ENCODE assay signal across 13 cellular contexts in genomic region chr12:108526482-108527234, GRCh38. TPM values are rescaled to one million over a fixed set of nuclear protein-coding genes. Genes with fewer than 3 reads are reported as not detected.
DNase-seq lines count a peak whose midpoint lies in the region; ATAC-seq and TF ChIP-seq lines count a peak whose summit lies in the region.
"Had no signal": no experiment of that assay in that cellular context is flagged by ENCODE, and none has a peak within 500 bp of the region (broad histone marks: within the 10 kb centered on the region; RNA-seq: fewer than 3 reads in every experiment).

No MANE protein-coding gene starts in this region.

- H3K79me2 ChIP-seq in SK-N-SH (ENCODE audit: insufficient read depth) (no peaks in the 10 kb centered on the region), neural progenitor cell (ENCODE audit: low read depth) (peaks cover 34% of the 10 kb centered on the region)

- DNase-seq in SK-N-SH (no peak), LHCN-M2 (ENCODE audit: low read depth) (peak; percentile 34), neural progenitor cell (ENCODE audit: low spot score) (peak; percentile 91), NCI-H146 (lab: John Stamatoyannopoulos, UW) (no peak), middle frontal gyrus (ENCODE audit: extremely low spot score, low spot score) (no peak)
- DNase-seq in activated CD4-positive, CD25-positive, alpha-beta regulatory T cell (lab: John Stamatoyannopoulos, UW) = no peak
- DNase-seq: activated CD4-positive, alpha-beta T cell treated with anti-CD3 and anti-CD28 coated beads for 1 hour; amniotic stem cell; NCI-H2081 treated with DMSO at 0.1 percent for 48 hours; stimulated activated naive CD4-positive, alpha-beta T cell treated with Interleukin-2 at 50 U/mL for 16 hours had no signal

- H3F3A ChIP-seq in SK-N-SH (replicated peaks; ENCODE audit: insufficient read depth) = peaks cover 15% of the 10 kb centered on the region
- peaks cover 50% of the 10 kb centered on the region for H3F3A ChIP-seq in neural progenitor cell (ENCODE audit: low read depth)

- peak; percentile 61 for ATAC-seq in SK-N-SH treated with all-trans-retinoic acid at 6 μM for 48 hours

- peaks cover 0 to 6% of the 10 kb centered on the region in 2 experiments; a peak in 1 of 4 replicates for H3K4me1 ChIP-seq in SK-N-SH (ENCODE audit: control insufficient read depth in 1 of 2, insufficient read depth in 2 of 2, low read depth in 1 of 2, low read length in 1 of 2)
- H3K4me1 ChIP-seq in neural progenitor cell = peaks cover 38% of the 10 kb centered on the region

- H3K4me3 Mint-ChIP-seq in brain (peak overlapping the region in 1 of 5 experiments; percentile 20), neural progenitor cell (peak overlapping the region; percentile 56)

- TF ChIP-seq RAD21 in SK-N-SH (IDR thresholded peaks at IDR 0.05; ENCODE audit: low read length) = no peak

- 86% methylated on average over 8 of the region's 11 CpGs for WGBS in SK-N-SH (ENCODE audit: low lambda C conversion rate)

- H3K36me3 Mint-ChIP-seq in brain (peaks cover 88% of the 10 kb centered on the region), neural progenitor cell (peaks cover 57% of the 10 kb centered on the region)

- H3K36me3 ChIP-seq in SK-N-SH (replicated peaks in 1 of 2; ENCODE audit: control insufficient read depth in 1 of 2, insufficient read depth in 2 of 2, low read length in 1 of 2) = peaks cover 53 to 87% of the 10 kb centered on the region in 2 experiments
- peaks cover 9% of the 10 kb centered on the region for H3K36me3 ChIP-seq in neural progenitor cell

- H3K4me2 ChIP-seq in SK-N-SH (no peak overlapping the region), neural progenitor cell (peak overlapping the region; percentile 62)

- H3K4me1 Mint-ChIP-seq in brain = peaks cover 9% of the 10 kb centered on the region
- H3K4me1 Mint-ChIP-seq in neural progenitor cell = peaks cover 36% of the 10 kb centered on the region

- H3K4me3 ChIP-seq in SK-N-SH (ENCODE audit: low read depth in 2 of 2, low read length in 1 of 2) (no peak overlapping the region), neural progenitor cell (peak overlapping the region; percentile 3)

- H3K9me2 ChIP-seq in SK-N-SH = no peaks in the 10 kb centered on the region

- H4K20me1 ChIP-seq in SK-N-SH (ENCODE audit: insufficient read depth) (peaks cover 9% of the 10 kb centered on the region; the same call in 1 of the 2 replicates), neural progenitor cell (ENCODE audit: low read depth) (peaks cover 47% of the 10 kb centered on the region)

- no peaks in the 10 kb centered on the region for H3K9me3 Mint-ChIP-seq in brain
- no peaks in the 10 kb centered on the region for H3K9me3 Mint-ChIP-seq in neural progenitor cell

- no peak overlapping the region for H3K9ac ChIP-seq in SK-N-SH
- no peak overlapping the region for H3K9ac ChIP-seq in neural progenitor cell

- H3K9me3 ChIP-seq in SK-N-SH (no peaks in the 10 kb centered on the region), neural progenitor cell (ENCODE audit: low read depth) (no peaks in the 10 kb centered on the region)

- H3K27ac Mint-ChIP-seq in brain (peak overlapping the region in 3 of 5 experiments; percentile 2 to 87 (median 49)), neural progenitor cell (peak overlapping the region; percentile 85)

- no peak for TF ChIP-seq EP300 in SK-N-SH (IDR thresholded peaks at IDR 0.05; ENCODE audit: borderline replicate concordance in 1 of 2, low read depth in 1 of 2, low read length in 1 of 2)

- no peaks in the 10 kb centered on the region for H3K27me3 ChIP-seq in SK-N-SH (ENCODE audit: insufficient read depth)
- H3K27me3 ChIP-seq in neural progenitor cell = no peaks in the 10 kb centered on the region

- H3K27ac ChIP-seq in SK-N-SH (ENCODE audit: low read depth in 2 of 2, low read length in 1 of 2) (peak overlapping the region in 1 of 2 experiments; percentile 11; a peak in 1 of 4 replicates), neural progenitor cell (peak overlapping the region; percentile 95)
- H3K27ac ChIP-seq: 22Rv1 had no signal

- H2AFZ ChIP-seq in SK-N-SH (ENCODE audit: low read depth) (no peak overlapping the region), neural progenitor cell (replicated peaks) (no peak overlapping the region)

- TF ChIP-seq CTCF in SK-N-SH (IDR thresholded peaks at IDR 0.05) = no peak; the same call in 1 of the 2 replicates
- peak in 1 of 2 experiments; percentile 16 for TF ChIP-seq CTCF in brain (conservative IDR thresholded peaks at IDR 0.05)
- TF ChIP-seq CTCF in neural progenitor cell (IDR thresholded peaks at IDR 0.05) = peak; percentile 46

- POLR2A ChIA-PET in SK-N-SH (lab: Yijun Ruan, JAX) = no interaction called here

- CTCF ChIA-PET in SK-N-SH (lab: Yijun Ruan, JAX) = interaction anchor here (1.2 to 2.7 kb wide), 6 partner anchors 10 to 537 kb away, joined by 3 to 9 read pairs (median 4); no protein-coding TSS in a partner anchor

- no peaks in the 10 kb centered on the region for H3K27me3 Mint-ChIP-seq in brain
- H3K27me3 Mint-ChIP-seq in neural progenitor cell (ENCODE audit: insufficient read depth, low read depth) = peaks cover 7% of the 10 kb centered on the region

TF ChIP-seq in SK-N-SH treated with all-trans-retinoic acid at 6 μM for 48 hours, 23 proteins besides CTCF, POLR2A, EP300 and RAD21:
- no peak for TF ChIP-seq TOX (CRISPR knock-in tag; IDR thresholded peaks at IDR 0.05; ENCODE audit: borderline replicate concordance)
- no peak for TF ChIP-seq BACH2 (CRISPR knock-in tag; IDR thresholded peaks at IDR 0.05; ENCODE audit: borderline replicate concordance)

TF ChIP-seq in SK-N-SH, 30 proteins besides CTCF, POLR2A, EP300 and RAD21:
- TF ChIP-seq MXI1 (IDR thresholded peaks at IDR 0.05; ENCODE audit: low read depth, low read length) = no peak
- TF ChIP-seq NFIC (IDR thresholded peaks at IDR 0.05; ENCODE audit: borderline replicate concordance) = no peak
- TF ChIP-seq MAX (IDR thresholded peaks at IDR 0.05; ENCODE audit: low read depth) = no peak
- no peak for TF ChIP-seq FOSL2 (IDR thresholded peaks at IDR 0.05; ENCODE audit: borderline replicate concordance, low read depth)
- TF ChIP-seq GATA2 (CRISPR knock-in tag; IDR thresholded peaks at IDR 0.05) = no peak
- TF ChIP-seq JUND (IDR thresholded peaks at IDR 0.05) = no peak
- no peak for TF ChIP-seq MEF2A (IDR thresholded peaks at IDR 0.05; ENCODE audit: borderline replicate concordance, low read depth)
- no peak for TF ChIP-seq POLR2AphosphoS5 (IDR thresholded peaks at IDR 0.05; ENCODE audit: low read depth, low read length)
- TF ChIP-seq, protein P1, sequence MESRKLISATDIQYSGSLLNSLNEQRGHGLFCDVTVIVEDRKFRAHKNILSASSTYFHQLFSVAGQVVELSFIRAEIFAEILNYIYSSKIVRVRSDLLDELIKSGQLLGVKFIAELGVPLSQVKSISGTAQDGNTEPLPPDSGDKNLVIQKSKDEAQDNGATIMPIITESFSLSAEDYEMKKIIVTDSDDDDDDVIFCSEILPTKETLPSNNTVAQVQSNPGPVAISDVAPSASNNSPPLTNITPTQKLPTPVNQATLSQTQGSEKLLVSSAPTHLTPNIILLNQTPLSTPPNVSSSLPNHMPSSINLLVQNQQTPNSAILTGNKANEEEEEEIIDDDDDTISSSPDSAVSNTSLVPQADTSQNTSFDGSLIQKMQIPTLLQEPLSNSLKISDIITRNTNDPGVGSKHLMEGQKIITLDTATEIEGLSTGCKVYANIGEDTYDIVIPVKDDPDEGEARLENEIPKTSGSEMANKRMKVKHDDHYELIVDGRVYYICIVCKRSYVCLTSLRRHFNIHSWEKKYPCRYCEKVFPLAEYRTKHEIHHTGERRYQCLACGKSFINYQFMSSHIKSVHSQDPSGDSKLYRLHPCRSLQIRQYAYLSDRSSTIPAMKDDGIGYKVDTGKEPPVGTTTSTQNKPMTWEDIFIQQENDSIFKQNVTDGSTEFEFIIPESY (IDR thresholded peaks at IDR 0.05; ENCODE audit: borderline replicate concordance, low read depth) = no peak
- no peak for TF ChIP-seq TEAD4 (IDR thresholded peaks at IDR 0.05; ENCODE audit: borderline replicate concordance, insufficient read depth)
- TF ChIP-seq YY1 (IDR thresholded peaks at IDR 0.05; ENCODE audit: low read depth) = no peak
- TF ChIP-seq SIN3A (IDR thresholded peaks at IDR 0.05; ENCODE audit: borderline replicate concordance, low read depth, low read length) = no peak
TF ChIP-seq in SK-N-SH: peak in this region for 0.

RNA-seq across cellular contexts. Expression of gene FICD, which starts 11.6 kb away (rescaled TPM):
- polyA plus RNA-seq in SK-N-SH (2012; rRNA removed) = 1.0 and 1.2 TPM in 2 replicates
- polyA plus RNA-seq in SK-N-SH (2012; cell fraction: cytosol; rRNA removed) = 1.2 and 1.4 TPM in 2 replicates
- polyA plus RNA-seq in SK-N-SH (2012; cell fraction: nucleus; rRNA removed) = 1.3 and 1.8 TPM in 2 replicates
- total RNA-seq in LHCN-M2 (2014; rRNA removed) = 7.0 and 7.9 TPM in 2 replicates
- 5.4 TPM for polyA plus RNA-seq in LHCN-M2 (2012)
- 3.2 TPM for polyA plus RNA-seq in brain (ENCODE audit: insufficient read depth, low read depth, low replicate concordance)
- total RNA-seq in neural progenitor cell (ENCODE audit: low replicate concordance) = 5.4 and 7.1 TPM in 2 replicates

RNA-seq across cellular contexts. Expression of gene SART3, which starts 34.3 kb away (rescaled TPM):
- 23.4 and 28.9 TPM in 2 replicates for polyA plus RNA-seq in SK-N-SH (2012; rRNA removed)
- 25.3 and 27.8 TPM in 2 replicates for polyA plus RNA-seq in SK-N-SH (2012; cell fraction: cytosol; rRNA removed)
- 61.7 and 64.4 TPM in 2 replicates for polyA plus RNA-seq in SK-N-SH (2012; cell fraction: nucleus; rRNA removed)
- total RNA-seq in LHCN-M2 (2014; rRNA removed) = 52.6 and 57.4 TPM in 2 replicates
- polyA plus RNA-seq in LHCN-M2 (2012) = 24.5 TPM
- 36.6 TPM for polyA plus RNA-seq in brain (ENCODE audit: insufficient read depth, low read depth, low replicate concordance)
- total RNA-seq in neural progenitor cell (ENCODE audit: low replicate concordance) = 79.0 and 116 TPM in 2 replicates

RNA-seq across cellular contexts. Expression of gene ISCU, which starts 35.7 kb away (rescaled TPM):
- polyA plus RNA-seq in SK-N-SH (2012; rRNA removed) = 165 and 166 TPM in 2 replicates
- 165 and 208 TPM in 2 replicates for polyA plus RNA-seq in SK-N-SH (2012; cell fraction: cytosol; rRNA removed)
- 180 and 206 TPM in 2 replicates for polyA plus RNA-seq in SK-N-SH (2012; cell fraction: nucleus; rRNA removed)
- total RNA-seq in LHCN-M2 (2014; rRNA removed) = 122 and 132 TPM in 2 replicates
- 104 TPM for polyA plus RNA-seq in LHCN-M2 (2012)
- polyA plus RNA-seq in brain (ENCODE audit: insufficient read depth, low read depth, low replicate concordance) = 108 TPM
- total RNA-seq in neural progenitor cell (ENCODE audit: low replicate concordance) = 78.9 TPM in 2 replicates

Comparison
In these comparisons a context has a peak if more than half of its experiments do, and no peak if none do; other contexts are left out.
1. DNase-seq: peak in LHCN-M2 (single experiment) and neural progenitor cell (single experiment); none in SK-N-SH (single experiment), NCI-H146 (single experiment), middle frontal gyrus (single experiment) and activated CD4-positive, CD25-positive, alpha-beta regulatory T cell (0 of 4).